ENCODE assay signal across 8 cellular contexts in genomic region chr6:33273129-33273923, GRCh38. TPM values are rescaled to one million over a fixed set of nuclear protein-coding genes. Genes with fewer than 3 reads are reported as not detected.
DNase-seq lines count a peak whose midpoint lies in the region; ATAC-seq lines count a peak whose summit lies in the region.

No MANE protein-coding gene starts in this region.

- CTCF ChIA-PET in activated CD4-positive, alpha-beta T cell treated with anti-CD3 and anti-CD28 coated beads for 36 hours (lab: Charles Lee), result interaction anchor here (0.6 kb wide), 1 partner anchor 155 kb away, joined by 4 read pairs; no protein-coding TSS in a partner anchor
- CTCF ChIA-PET in activated CD4-positive, alpha-beta memory T cell treated with anti-CD3 and anti-CD28 coated beads for 36 hours (lab: Charles Lee), result interaction anchor here (2.1 to 4.2 kb wide), 2 partner anchors 24 to 68 kb away, joined by 6 to 21 read pairs; partner anchors contain the start of gene HSD17B8

- H3K36me3 Mint-ChIP-seq in activated CD4-positive, alpha-beta T cell treated with anti-CD3 and anti-CD28 coated beads for 36 hours (ENCODE audit: low read depth), result peaks cover 61% of the 10 kb centered on the region
- peaks cover 59% of the 10 kb centered on the region for H3K36me3 Mint-ChIP-seq in activated CD4-positive, alpha-beta memory T cell treated with anti-CD3 and anti-CD28 coated beads for 36 hours

- peaks cover 56% of the 10 kb centered on the region for H3K4me1 Mint-ChIP-seq in activated CD4-positive, alpha-beta T cell treated with anti-CD3 and anti-CD28 coated beads for 36 hours
- peaks cover 51% of the 10 kb centered on the region for H3K4me1 Mint-ChIP-seq in activated CD4-positive, alpha-beta memory T cell treated with anti-CD3 and anti-CD28 coated beads for 36 hours (ENCODE audit: low read depth)
- peaks cover 72% of the 10 kb centered on the region for H3K4me1 Mint-ChIP-seq in stimulated activated naive CD8-positive, alpha-beta T cell treated with anti-CD3 and anti-CD28 coated beads, Interleukin-15, amount 100 ng/mL, for 72 hours

- WGBS in iPS DF 6.9 (ENCODE audit: insufficient coverage, insufficient read length), result no CpG with 5 or more reads among the region's 11 CpGs
- WGBS in right cardiac atrium, result 62% methylated on average over 11 of the region's 11 CpGs

- no peaks in the 10 kb centered on the region for H3K27me3 ChIP-seq in iPS DF 6.9 (ENCODE audit: control insufficient read depth, insufficient read depth, low read length)
- H3K27me3 ChIP-seq in right cardiac atrium (ENCODE audit: control insufficient read depth, insufficient read depth), result no peaks in the 10 kb centered on the region

- no peaks in the 10 kb centered on the region for H3K27me3 Mint-ChIP-seq in activated CD4-positive, alpha-beta T cell treated with anti-CD3 and anti-CD28 coated beads for 36 hours
- no peaks in the 10 kb centered on the region for H3K27me3 Mint-ChIP-seq in activated CD4-positive, alpha-beta memory T cell treated with anti-CD3 and anti-CD28 coated beads for 36 hours
- no peaks in the 10 kb centered on the region for H3K27me3 Mint-ChIP-seq in stimulated activated naive CD8-positive, alpha-beta T cell treated with anti-CD3 and anti-CD28 coated beads, Interleukin-15, amount 100 ng/mL, for 72 hours

- no peaks in the 10 kb centered on the region for H3K4me1 ChIP-seq in iPS DF 6.9 (ENCODE audit: control insufficient read depth, insufficient read depth, low read length)
- no peaks in the 10 kb centered on the region for H3K4me1 ChIP-seq in right cardiac atrium (ENCODE audit: control insufficient read depth, insufficient read depth, low read length)

- no peaks in the 10 kb centered on the region for H3K9me3 ChIP-seq in iPS DF 6.9 (ENCODE audit: control insufficient read depth, insufficient read depth, low read length)
- H3K9me3 ChIP-seq in right cardiac atrium (ENCODE audit: control insufficient read depth, low read length), result no peaks in the 10 kb centered on the region

- DNase-seq in activated CD4-positive, alpha-beta T cell treated with anti-CD3 and anti-CD28 coated beads for 36 hours, result no peak
- DNase-seq in activated CD4-positive, alpha-beta T cell treated with anti-CD3 and anti-CD28 coated beads for 4 hours, result no peak
- no peak for DNase-seq in activated CD4-positive, alpha-beta memory T cell treated with anti-CD3 and anti-CD28 coated beads for 36 hours
- DNase-seq in iPS DF 6.9 (ENCODE audit: low read depth, low spot score), result no peak
- no peak for DNase-seq in stimulated activated naive CD8-positive, alpha-beta T cell treated with anti-CD3 and anti-CD28 coated beads, Interleukin-15, amount 100 ng/mL, for 72 hours
- DNase-seq in activated gamma-delta T cell treated with Interleukin-2 at 50 U/mL for 16 hours, result no peak
- DNase-seq in right cardiac atrium, result no peak

- peak overlapping the region; percentile 91 for H3K4me3 Mint-ChIP-seq in activated CD4-positive, alpha-beta T cell treated with anti-CD3 and anti-CD28 coated beads for 36 hours
- H3K4me3 Mint-ChIP-seq in activated CD4-positive, alpha-beta memory T cell treated with anti-CD3 and anti-CD28 coated beads for 36 hours, result peak overlapping the region; percentile 94
- peak overlapping the region; percentile 87 to 97 for H3K4me3 Mint-ChIP-seq in stimulated activated naive CD8-positive, alpha-beta T cell treated with anti-CD3 and anti-CD28 coated beads, Interleukin-15, amount 100 ng/mL, for 72 hours

- H3K36me3 ChIP-seq in iPS DF 6.9 (ENCODE audit: control insufficient read depth, insufficient read depth, low read length), result peaks cover 11% of the 10 kb centered on the region; the same call in 1 of the 2 replicates

- H3K27ac ChIP-seq in iPS DF 6.9 (ENCODE audit: low read length), result no peak overlapping the region
- no peak overlapping the region for H3K27ac ChIP-seq in right cardiac atrium (ENCODE audit: low read length)

- H3K27ac Mint-ChIP-seq in activated CD4-positive, alpha-beta T cell treated with anti-CD3 and anti-CD28 coated beads for 36 hours, result peak overlapping the region; percentile 100
- H3K27ac Mint-ChIP-seq in activated CD4-positive, alpha-beta memory T cell treated with anti-CD3 and anti-CD28 coated beads for 36 hours, result peak overlapping the region; percentile 98
- peak overlapping the region; percentile 99 to 100 for H3K27ac Mint-ChIP-seq in stimulated activated naive CD8-positive, alpha-beta T cell treated with anti-CD3 and anti-CD28 coated beads, Interleukin-15, amount 100 ng/mL, for 72 hours

- H3K4me3 ChIP-seq in iPS DF 6.9 (ENCODE audit: low read length) (peak overlapping the region; percentile 92; the same call in 1 of the 2 replicates), right cardiac atrium (ENCODE audit: low read length) (no peak overlapping the region)

- H3K9me3 Mint-ChIP-seq in activated CD4-positive, alpha-beta T cell treated with anti-CD3 and anti-CD28 coated beads for 36 hours (ENCODE audit: low read depth), result no peaks in the 10 kb centered on the region
- no peaks in the 10 kb centered on the region for H3K9me3 Mint-ChIP-seq in activated CD4-positive, alpha-beta memory T cell treated with anti-CD3 and anti-CD28 coated beads for 36 hours
- no peaks in the 10 kb centered on the region for H3K9me3 Mint-ChIP-seq in stimulated activated naive CD8-positive, alpha-beta T cell treated with anti-CD3 and anti-CD28 coated beads, Interleukin-15, amount 100 ng/mL, for 72 hours

- no peak for ATAC-seq in activated CD4-positive, alpha-beta T cell treated with anti-CD3 and anti-CD28 coated beads for 36 hours
- no peak for ATAC-seq in stimulated activated naive CD8-positive, alpha-beta T cell treated with anti-CD3 and anti-CD28 coated beads, Interleukin-15, amount 100 ng/mL, for 72 hours
- ATAC-seq in GM19328 (IDR thresholded peaks at IDR 0.05; ENCODE audit: unreplicated experiment) (no peak), right cardiac atrium (no peak)

- intact Hi-C loops in activated CD4-positive, alpha-beta T cell treated with anti-CD3 and anti-CD28 coated beads for 36 hours (cut with DNase I, micrococcal nuclease), result loop anchor here (2.0 to 10.0 kb wide), 6 partner anchors 39 to 1299 kb away; partner anchors contain the start of genes DXO (in 1 of the 2), ITPR3 (in 1 of the 2), PSMB9 (in 1 of the 2) and TAP1 (in 1 of the 2)
- intact Hi-C loops in activated CD4-positive, alpha-beta memory T cell treated with anti-CD3 and anti-CD28 coated beads for 36 hours (cut with micrococcal nuclease), result loop anchor here (2.0 to 10.0 kb wide), 4 partner anchors 145 to 429 kb away; partner anchors contain the start of genes CUTA and PSMB8
- intact Hi-C loops in right cardiac atrium (cut with DNase I), result no loop called here

- POLR2A ChIA-PET in activated CD4-positive, alpha-beta T cell treated with anti-CD3 and anti-CD28 coated beads for 36 hours (lab: Charles Lee), result interaction anchor here (2.9 kb wide), 1 partner anchor 16 kb away, joined by 18 read pairs; the partner anchor contains the start of genes PFDN6 and WDR46
- POLR2A ChIA-PET in activated CD4-positive, alpha-beta memory T cell treated with anti-CD3 and anti-CD28 coated beads for 36 hours (lab: Charles Lee), result interaction anchor here (0.6 to 2.9 kb wide), 4 partner anchors 16 to 301 kb away, joined by 3 to 24 read pairs (median 10); partner anchors contain the start of genes PFDN6 and WDR46

RNA-seq across cellular contexts. Expression of gene RPS18, which starts 1.5 kb away (rescaled TPM):
- total RNA-seq in activated CD4-positive, alpha-beta T cell treated with anti-CD3 and anti-CD28 coated beads for 36 hours, result 1,000 to 10,000 TPM; 2,706 to 4,631 TPM
- total RNA-seq in activated CD4-positive, alpha-beta memory T cell treated with anti-CD3 and anti-CD28 coated beads for 36 hours, result 1,000 to 10,000 TPM; 4,372 to 4,391 TPM
- 1,000 to 10,000 TPM; 1,042 to 1,240 (median 1,130) TPM for total RNA-seq in right cardiac atrium
- polyA plus RNA-seq in right cardiac atrium, result 1,903 TPM

RNA-seq across cellular contexts. Expression of gene VPS52, which starts 1.6 kb away (rescaled TPM):
- 10 to 100 TPM; 35.6 to 45.2 TPM for total RNA-seq in activated CD4-positive, alpha-beta T cell treated with anti-CD3 and anti-CD28 coated beads for 36 hours
- 10 to 100 TPM; 32.7 to 33.7 TPM for total RNA-seq in activated CD4-positive, alpha-beta memory T cell treated with anti-CD3 and anti-CD28 coated beads for 36 hours
- 10 to 100 TPM; 31.1 to 39.1 (median 35.8) TPM for total RNA-seq in right cardiac atrium
- polyA plus RNA-seq in right cardiac atrium, result 34.6 TPM

RNA-seq across cellular contexts. Expression of gene B3GALT4, which starts 3.6 kb away (rescaled TPM):
- total RNA-seq in activated CD4-positive, alpha-beta T cell treated with anti-CD3 and anti-CD28 coated beads for 36 hours, result 1 to 10 TPM; 2.8 to 3.5 TPM
- total RNA-seq in activated CD4-positive, alpha-beta memory T cell treated with anti-CD3 and anti-CD28 coated beads for 36 hours, result 1 to 10 TPM; 5.9 to 6.7 TPM
- total RNA-seq in right cardiac atrium, result 10 to 100 TPM in 2 of 4 donors, 1 to 10 TPM in 2; 9.7 to 10.2 (median 9.9) TPM
- 11.0 TPM for polyA plus RNA-seq in right cardiac atrium

RNA-seq across cellular contexts. Expression of gene WDR46, which starts 15.7 kb away (rescaled TPM):
- 10 to 100 TPM; 63.5 to 69.4 TPM for total RNA-seq in activated CD4-positive, alpha-beta T cell treated with anti-CD3 and anti-CD28 coated beads for 36 hours
- total RNA-seq in activated CD4-positive, alpha-beta memory T cell treated with anti-CD3 and anti-CD28 coated beads for 36 hours, result 10 to 100 TPM; 59.4 to 60.7 TPM
- total RNA-seq in right cardiac atrium, result 10 to 100 TPM; 16.3 to 31.1 (median 18.5) TPM
- 15.5 TPM for polyA plus RNA-seq in right cardiac atrium

RNA-seq across cellular contexts. Expression of gene PFDN6, which starts 16.1 kb away (rescaled TPM):
- 10 to 100 TPM; 65.4 to 96.9 TPM for total RNA-seq in activated CD4-positive, alpha-beta T cell treated with anti-CD3 and anti-CD28 coated beads for 36 hours
- 10 to 100 TPM; 78.5 to 90.9 TPM for total RNA-seq in activated CD4-positive, alpha-beta memory T cell treated with anti-CD3 and anti-CD28 coated beads for 36 hours
- total RNA-seq in right cardiac atrium, result 10 to 100 TPM; 44.4 to 60.0 (median 50.1) TPM
- polyA plus RNA-seq in right cardiac atrium, result 143 TPM

Comparison
In these comparisons a context has a peak if more than half of its experiments do, and no peak if none do; other contexts are left out.
1. intact Hi-C loops: an anchor here in activated CD4-positive, alpha-beta T cell treated with anti-CD3 and anti-CD28 coated beads for 36 hours (2.0 to 10.0 kb wide) and activated CD4-positive, alpha-beta memory T cell treated with anti-CD3 and anti-CD28 coated beads for 36 hours (2.0 to 10.0 kb wide); none called in right cardiac atrium.